Comparison of ENCODE assay signal across 8 cellular contexts in genomic region chr7:24907311-24907886, GRCh38.
DNase-seq lines count a peak whose midpoint lies in the region; ATAC-seq and TF ChIP-seq lines count a peak whose summit lies in the region.

No MANE protein-coding gene starts in this region.

- no peaks in the 10 kb centered on the region for H3K27me3 ChIP-seq in thymus (ENCODE audit: control insufficient read depth, insufficient read depth)

- peak overlapping the region; percentile 38 for H3K27ac ChIP-seq in thymus (ENCODE audit: low read depth)

- 72% methylated on average over 7 of the region's 7 CpGs for WGBS in thymus

- TF ChIP-seq CTCF in astrocyte of the spinal cord (IDR thresholded peaks at IDR 0.05; ENCODE audit: low read depth, low read length) = no peak

- H3K9me3 ChIP-seq in thymus (ENCODE audit: control insufficient read depth) = no peaks in the 10 kb centered on the region

- in situ Hi-C loops in astrocyte of the spinal cord (cut with HindIII; ENCODE audit: low sequenced_read_pairs) = no loop called here

- peak; percentile 53 for ATAC-seq in GM21390 (IDR thresholded peaks at IDR 0.05; ENCODE audit: unreplicated experiment)

- peaks cover 30% of the 10 kb centered on the region for H3K4me1 ChIP-seq in thymus (ENCODE audit: control insufficient read depth, insufficient read depth, low read length)

- H3K4me3 ChIP-seq in astrocyte of the spinal cord (ENCODE audit: low read depth, low read length) = no peak overlapping the region
- no peak overlapping the region for H3K4me3 ChIP-seq in thymus (ENCODE audit: low read length)

- DNase-seq in DMS53 (lab: John Stamatoyannopoulos, UW) (peak; percentile 85), HPDE6-E6E7 (ENCODE audit: extremely low spot score) (peak; percentile 85), astrocyte of the spinal cord (ENCODE audit: low read depth, low spot score) (peak; percentile 63), retina (no peak), NCI-H446 treated with DMSO at 0.1 percent for 48 hours (lab: John Stamatoyannopoulos, UW) (no peak), midbrain (lab: John Stamatoyannopoulos, UW) (no peak)

- no peaks in the 10 kb centered on the region for H3K36me3 ChIP-seq in thymus (ENCODE audit: control insufficient read depth, insufficient read depth)

Comparison
In these comparisons a context has a peak if more than half of its experiments do, and no peak if none do; other contexts are left out.
1. DNase-seq: peak in DMS53 (single experiment), HPDE6-E6E7 (single experiment) and astrocyte of the spinal cord (single experiment); none in retina (single experiment), NCI-H446 treated with DMSO at 0.1 percent for 48 hours (single experiment) and midbrain (single experiment).